ENCODE assay signal across 1 cellular context in the genomic region with DNA sequence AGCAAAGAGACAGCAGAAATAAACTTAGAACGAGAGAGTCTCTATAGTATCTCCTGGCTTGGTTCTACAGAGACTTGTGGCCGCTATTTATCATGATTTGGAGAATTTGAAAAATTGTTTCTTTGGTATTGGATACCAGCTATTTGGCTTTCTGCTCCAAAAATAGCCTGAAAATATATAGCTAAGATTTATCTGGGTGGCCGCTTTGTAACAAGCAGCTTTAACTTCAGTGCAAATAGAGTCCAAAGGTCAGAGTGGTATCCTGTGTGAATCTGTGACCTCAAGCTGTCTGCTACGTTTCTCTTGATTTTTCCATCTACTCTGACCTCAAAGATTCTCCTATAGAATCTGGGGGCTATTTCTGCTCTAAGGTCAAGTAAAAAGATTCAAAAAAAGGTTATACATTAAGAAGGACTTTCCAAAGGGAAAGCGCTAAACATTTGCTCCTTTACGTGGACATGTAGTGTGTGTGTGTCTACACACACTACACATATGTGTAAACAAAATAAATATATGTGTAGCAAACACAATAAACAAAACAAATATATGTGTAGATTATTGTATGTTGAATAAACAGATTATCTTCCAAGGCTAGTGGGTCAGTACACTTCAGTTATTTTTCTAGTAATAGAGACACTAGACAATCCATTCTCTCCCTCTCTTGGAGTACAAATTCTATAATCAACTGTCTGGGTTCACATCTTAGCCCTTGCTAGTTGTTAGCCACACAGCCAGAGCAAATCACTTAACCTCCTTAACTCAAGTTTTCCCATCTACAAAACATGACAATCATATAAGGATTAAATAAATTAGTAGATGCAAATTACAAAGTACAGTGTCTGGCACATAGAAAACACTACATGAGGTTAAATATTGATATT.
A peak's percentile ranks its signal among the peaks of the same experiment; 100 is the strongest.
TF ChIP-seq lines count a peak whose summit lies in the region.

No MANE protein-coding gene starts in this region.

TF ChIP-seq in HepG2, 621 proteins besides CTCF, POLR2A, EP300 and RAD21 (continued from another document and continues in another):
- TF ChIP-seq, protein P1, sequence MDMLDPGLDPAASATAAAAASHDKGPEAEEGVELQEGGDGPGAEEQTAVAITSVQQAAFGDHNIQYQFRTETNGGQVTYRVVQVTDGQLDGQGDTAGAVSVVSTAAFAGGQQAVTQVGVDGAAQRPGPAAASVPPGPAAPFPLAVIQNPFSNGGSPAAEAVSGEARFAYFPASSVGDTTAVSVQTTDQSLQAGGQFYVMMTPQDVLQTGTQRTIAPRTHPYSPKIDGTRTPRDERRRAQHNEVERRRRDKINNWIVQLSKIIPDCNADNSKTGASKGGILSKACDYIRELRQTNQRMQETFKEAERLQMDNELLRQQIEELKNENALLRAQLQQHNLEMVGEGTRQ (IDR thresholded peaks at IDR 0.05; ENCODE audit: low read depth, low read length): no peak
- TF ChIP-seq, protein P1 (CRISPR knock-in tag; IDR thresholded peaks at IDR 0.05; ENCODE audit: borderline replicate concordance): no peak
- TF ChIP-seq JUNB (CRISPR knock-in tag; IDR thresholded peaks at IDR 0.05; ENCODE audit: borderline replicate concordance) (no peak), KAT8 (CRISPR knock-in tag; IDR thresholded peaks at IDR 0.05) (peak; percentile 69), PHF21A (CRISPR knock-in tag; IDR thresholded peaks at IDR 0.05) (peak; percentile 65), CEBPB (IDR thresholded peaks at IDR 0.05; ENCODE audit: borderline replicate concordance, low read depth, low read length) (no peak), ZNF746 (CRISPR knock-in tag; IDR thresholded peaks at IDR 0.05) (no peak), ZNF563 (CRISPR knock-in tag; IDR thresholded peaks at IDR 0.05) (no peak), CC2D1A (CRISPR knock-in tag; IDR thresholded peaks at IDR 0.05) (no peak), SMC3 (IDR thresholded peaks at IDR 0.05; ENCODE audit: low read length) (no peak), ZBTB8A (CRISPR knock-in tag; IDR thresholded peaks at IDR 0.05; ENCODE audit: borderline replicate concordance, low read depth) (no peak), ZNF331 (CRISPR knock-in tag; IDR thresholded peaks at IDR 0.05) (peak; percentile 35; the same call in 1 of the 2 replicates), ZFP82 (CRISPR knock-in tag; IDR thresholded peaks at IDR 0.05; ENCODE audit: borderline replicate concordance) (no peak), MAFG (CRISPR knock-in tag; IDR thresholded peaks at IDR 0.05) (no peak), RBAK (CRISPR knock-in tag; IDR thresholded peaks at IDR 0.05) (peak; percentile 98), KMT2B (CRISPR knock-in tag; IDR thresholded peaks at IDR 0.05) (0 out of 2 replicates have a peak, but pooled peaks have one; percentile 32), BCL6 (CRISPR knock-in tag; IDR thresholded peaks at IDR 0.05) (peak; percentile 51), MBNL3 (CRISPR knock-in tag; conservative IDR thresholded peaks at IDR 0.05) (no peak), ZNF543 (CRISPR knock-in tag; IDR thresholded peaks at IDR 0.05) (0 out of 2 replicates have a peak, but pooled peaks have one; percentile 54), THAP11 (CRISPR knock-in tag; IDR thresholded peaks at IDR 0.05) (0 out of 2 replicates have a peak, but pooled peaks have one; percentile 51), ZSCAN12 (CRISPR knock-in tag; IDR thresholded peaks at IDR 0.05) (peak; percentile 52; the same call in 1 of the 2 replicates), ZBTB7B (CRISPR knock-in tag; IDR thresholded peaks at IDR 0.05) (0 out of 2 replicates have a peak, but pooled peaks have one; percentile 43), CHD4 (IDR thresholded peaks at IDR 0.05; ENCODE audit: borderline replicate concordance, low read length) (peak; percentile 71; the same call in 1 of the 2 replicates), MTF1 (CRISPR knock-in tag; IDR thresholded peaks at IDR 0.05) (no peak)
- TF ChIP-seq, protein P2, sequence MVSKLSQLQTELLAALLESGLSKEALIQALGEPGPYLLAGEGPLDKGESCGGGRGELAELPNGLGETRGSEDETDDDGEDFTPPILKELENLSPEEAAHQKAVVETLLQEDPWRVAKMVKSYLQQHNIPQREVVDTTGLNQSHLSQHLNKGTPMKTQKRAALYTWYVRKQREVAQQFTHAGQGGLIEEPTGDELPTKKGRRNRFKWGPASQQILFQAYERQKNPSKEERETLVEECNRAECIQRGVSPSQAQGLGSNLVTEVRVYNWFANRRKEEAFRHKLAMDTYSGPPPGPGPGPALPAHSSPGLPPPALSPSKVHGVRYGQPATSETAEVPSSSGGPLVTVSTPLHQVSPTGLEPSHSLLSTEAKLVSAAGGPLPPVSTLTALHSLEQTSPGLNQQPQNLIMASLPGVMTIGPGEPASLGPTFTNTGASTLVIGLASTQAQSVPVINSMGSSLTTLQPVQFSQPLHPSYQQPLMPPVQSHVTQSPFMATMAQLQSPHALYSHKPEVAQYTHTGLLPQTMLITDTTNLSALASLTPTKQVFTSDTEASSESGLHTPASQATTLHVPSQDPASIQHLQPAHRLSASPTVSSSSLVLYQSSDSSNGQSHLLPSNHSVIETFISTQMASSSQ (IDR thresholded peaks at IDR 0.05; ENCODE audit: low read depth): no peak
- TF ChIP-seq, protein P2 (CRISPR knock-in tag; IDR thresholded peaks at IDR 0.05; ENCODE audit: borderline replicate concordance): no peak; the same call in 1 of the 2 replicates
- TF ChIP-seq, protein P3, sequence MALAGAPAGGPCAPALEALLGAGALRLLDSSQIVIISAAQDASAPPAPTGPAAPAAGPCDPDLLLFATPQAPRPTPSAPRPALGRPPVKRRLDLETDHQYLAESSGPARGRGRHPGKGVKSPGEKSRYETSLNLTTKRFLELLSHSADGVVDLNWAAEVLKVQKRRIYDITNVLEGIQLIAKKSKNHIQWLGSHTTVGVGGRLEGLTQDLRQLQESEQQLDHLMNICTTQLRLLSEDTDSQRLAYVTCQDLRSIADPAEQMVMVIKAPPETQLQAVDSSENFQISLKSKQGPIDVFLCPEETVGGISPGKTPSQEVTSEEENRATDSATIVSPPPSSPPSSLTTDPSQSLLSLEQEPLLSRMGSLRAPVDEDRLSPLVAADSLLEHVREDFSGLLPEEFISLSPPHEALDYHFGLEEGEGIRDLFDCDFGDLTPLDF (CRISPR knock-in tag; IDR thresholded peaks at IDR 0.05): no peak
- TF ChIP-seq, protein P4, sequence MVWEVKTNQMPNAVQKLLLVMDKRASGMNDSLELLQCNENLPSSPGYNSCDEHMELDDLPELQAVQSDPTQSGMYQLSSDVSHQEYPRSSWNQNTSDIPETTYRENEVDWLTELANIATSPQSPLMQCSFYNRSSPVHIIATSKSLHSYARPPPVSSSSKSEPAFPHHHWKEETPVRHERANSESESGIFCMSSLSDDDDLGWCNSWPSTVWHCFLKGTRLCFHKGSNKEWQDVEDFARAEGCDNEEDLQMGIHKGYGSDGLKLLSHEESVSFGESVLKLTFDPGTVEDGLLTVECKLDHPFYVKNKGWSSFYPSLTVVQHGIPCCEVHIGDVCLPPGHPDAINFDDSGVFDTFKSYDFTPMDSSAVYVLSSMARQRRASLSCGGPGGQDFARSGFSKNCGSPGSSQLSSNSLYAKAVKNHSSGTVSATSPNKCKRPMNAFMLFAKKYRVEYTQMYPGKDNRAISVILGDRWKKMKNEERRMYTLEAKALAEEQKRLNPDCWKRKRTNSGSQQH (CRISPR knock-in tag; IDR thresholded peaks at IDR 0.05; ENCODE audit: low read depth): no peak
- TF ChIP-seq, protein P5, sequence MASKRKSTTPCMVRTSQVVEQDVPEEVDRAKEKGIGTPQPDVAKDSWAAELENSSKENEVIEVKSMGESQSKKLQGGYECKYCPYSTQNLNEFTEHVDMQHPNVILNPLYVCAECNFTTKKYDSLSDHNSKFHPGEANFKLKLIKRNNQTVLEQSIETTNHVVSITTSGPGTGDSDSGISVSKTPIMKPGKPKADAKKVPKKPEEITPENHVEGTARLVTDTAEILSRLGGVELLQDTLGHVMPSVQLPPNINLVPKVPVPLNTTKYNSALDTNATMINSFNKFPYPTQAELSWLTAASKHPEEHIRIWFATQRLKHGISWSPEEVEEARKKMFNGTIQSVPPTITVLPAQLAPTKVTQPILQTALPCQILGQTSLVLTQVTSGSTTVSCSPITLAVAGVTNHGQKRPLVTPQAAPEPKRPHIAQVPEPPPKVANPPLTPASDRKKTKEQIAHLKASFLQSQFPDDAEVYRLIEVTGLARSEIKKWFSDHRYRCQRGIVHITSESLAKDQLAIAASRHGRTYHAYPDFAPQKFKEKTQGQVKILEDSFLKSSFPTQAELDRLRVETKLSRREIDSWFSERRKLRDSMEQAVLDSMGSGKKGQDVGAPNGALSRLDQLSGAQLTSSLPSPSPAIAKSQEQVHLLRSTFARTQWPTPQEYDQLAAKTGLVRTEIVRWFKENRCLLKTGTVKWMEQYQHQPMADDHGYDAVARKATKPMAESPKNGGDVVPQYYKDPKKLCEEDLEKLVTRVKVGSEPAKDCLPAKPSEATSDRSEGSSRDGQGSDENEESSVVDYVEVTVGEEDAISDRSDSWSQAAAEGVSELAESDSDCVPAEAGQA (IDR thresholded peaks at IDR 0.05; ENCODE audit: low read depth): no peak
- TF ChIP-seq, protein P5 (CRISPR knock-in tag; IDR thresholded peaks at IDR 0.05; ENCODE audit: borderline replicate concordance): no peak
- TF ChIP-seq, protein P6, sequence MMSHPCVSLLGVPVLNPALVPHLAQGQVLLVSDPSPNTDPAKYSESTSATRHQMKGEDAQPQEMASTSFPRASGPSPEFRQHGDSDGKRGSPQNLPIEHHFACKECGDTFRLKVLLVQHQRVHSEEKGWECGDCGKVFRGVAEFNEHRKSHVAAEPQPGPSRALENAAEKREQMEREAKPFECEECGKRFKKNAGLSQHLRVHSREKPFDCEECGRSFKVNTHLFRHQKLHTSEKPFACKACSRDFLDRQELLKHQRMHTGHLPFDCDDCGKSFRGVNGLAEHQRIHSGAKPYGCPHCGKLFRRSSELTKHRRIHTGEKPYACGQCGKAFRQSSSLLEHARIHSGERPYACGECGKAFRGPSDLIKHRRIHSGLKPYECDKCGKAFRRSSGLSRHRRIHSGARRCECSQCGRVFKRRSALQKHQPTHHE (CRISPR knock-in tag; IDR thresholded peaks at IDR 0.05; ENCODE audit: borderline replicate concordance): no peak
- TF ChIP-seq, protein P7, sequence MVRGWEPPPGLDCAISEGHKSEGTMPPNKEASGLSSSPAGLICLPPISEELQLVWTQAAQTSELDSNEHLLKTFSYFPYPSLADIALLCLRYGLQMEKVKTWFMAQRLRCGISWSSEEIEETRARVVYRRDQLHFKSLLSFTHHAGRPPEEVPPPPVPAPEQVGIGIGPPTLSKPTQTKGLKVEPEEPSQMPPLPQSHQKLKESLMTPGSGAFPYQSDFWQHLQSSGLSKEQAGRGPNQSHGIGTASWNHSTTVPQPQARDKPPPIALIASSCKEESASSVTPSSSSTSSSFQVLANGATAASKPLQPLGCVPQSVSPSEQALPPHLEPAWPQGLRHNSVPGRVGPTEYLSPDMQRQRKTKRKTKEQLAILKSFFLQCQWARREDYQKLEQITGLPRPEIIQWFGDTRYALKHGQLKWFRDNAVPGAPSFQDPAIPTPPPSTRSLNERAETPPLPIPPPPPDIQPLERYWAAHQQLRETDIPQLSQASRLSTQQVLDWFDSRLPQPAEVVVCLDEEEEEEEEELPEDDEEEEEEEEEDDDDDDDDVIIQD (CRISPR knock-in tag; IDR thresholded peaks at IDR 0.05; ENCODE audit: low read depth): peak; percentile 63; the same call in 1 of the 2 replicates
